In the genomic region with DNA sequence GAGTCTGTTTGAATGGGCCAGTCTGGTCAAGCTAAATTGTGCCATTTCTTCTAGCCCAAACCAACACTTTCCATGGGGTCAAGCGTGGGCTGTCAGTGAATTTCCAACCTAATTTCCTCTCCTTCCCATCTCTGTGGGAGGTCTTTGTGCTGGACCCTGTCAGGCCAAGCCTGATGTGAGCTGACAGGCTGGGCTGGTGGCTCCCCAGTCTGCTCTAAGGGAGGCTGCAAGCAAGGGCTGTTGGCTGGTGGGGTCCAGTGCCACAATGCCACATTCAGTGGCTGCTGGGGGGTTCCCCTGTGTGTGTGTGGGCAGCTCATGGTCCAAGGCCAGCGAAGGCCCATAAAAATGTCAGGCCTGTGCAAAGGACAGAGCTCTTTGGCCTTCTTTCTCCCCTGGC, we compare ENCODE assay signal across 18 cellular contexts.
DNase-seq lines count a peak whose midpoint lies in the region; ATAC-seq, FAIRE-seq and TF ChIP-seq lines count a peak whose summit lies in the region.
"Had no signal": no experiment of that assay in that cellular context is flagged by ENCODE, and none has a peak within 500 bp of the region (broad histone marks: within the 10 kb centered on the region; RNA-seq: fewer than 3 reads in every experiment).

No MANE protein-coding gene starts in this region.

- H2AFZ ChIP-seq in HepG2 (ENCODE audit: low read length) (no peak overlapping the region), H1 (ENCODE audit: low read length) (no peak overlapping the region), neuronal stem cell (ENCODE audit: low read length) (no peak overlapping the region)

- H3K27me3 ChIP-seq in HepG2 (ENCODE audit: control insufficient read depth in 1 of 2, insufficient read depth in 2 of 2, low read length in 2 of 2) (peaks cover 2 to 73% of the 10 kb centered on the region in 2 experiments; a peak in 3 of 5 replicates), right lobe of liver (no peaks in the 10 kb centered on the region), H1 (replicated peaks in 1 of 4; ENCODE audit: control insufficient read depth in 3 of 4, extremely low read depth in 1 of 4, insufficient read depth in 3 of 4, low read length in 3 of 4) (no peaks in the 10 kb centered on the region; a peak in 1 of 7 replicates), neuronal stem cell (ENCODE audit: control insufficient read depth in 3 of 3, insufficient read depth in 3 of 3, low read depth in 1 of 3, low read length in 3 of 3) (no peaks in the 10 kb centered on the region), transverse colon (no peaks in the 10 kb centered on the region)

- H2BK15ac ChIP-seq in H1 (ENCODE audit: low read length) (no peak overlapping the region), neuronal stem cell (ENCODE audit: low read length) (no peak overlapping the region)

- intact Hi-C loops in HepG2 (cut with micrococcal nuclease; ENCODE audit: unreplicated experiment): loop anchor here (1.0 kb wide), 1 partner anchor 43 kb away; no protein-coding TSS in a partner anchor
- intact Hi-C loops in right lobe of liver (cut with DNase I): no loop called here
- intact Hi-C loops in transverse colon (cut with DNase I; ENCODE audit: low total_unique reads): no loop called here

- H2AK5ac ChIP-seq in H1 (ENCODE audit: low read depth, low read length) (no peak overlapping the region), neuronal stem cell (ENCODE audit: low read depth, low read length) (no peak overlapping the region)

- H3K9me3 ChIP-seq in HepG2 (ENCODE audit: low read length) (no peaks in the 10 kb centered on the region), right lobe of liver (no peaks in the 10 kb centered on the region), H1 (ENCODE audit: insufficient read depth in 2 of 2, low read depth in 1 of 2, low read length in 1 of 2) (no peaks in the 10 kb centered on the region), neuronal stem cell (replicated peaks in 1 of 2; ENCODE audit: control insufficient read depth in 2 of 2, insufficient read depth in 1 of 2, low read depth in 1 of 2, low read length in 2 of 2) (no peaks in the 10 kb centered on the region), transverse colon (no peaks in the 10 kb centered on the region)
- H3K9me3 ChIP-seq: BLaER1 had no signal

- no peaks in the 10 kb centered on the region for H4K20me1 ChIP-seq in HepG2 (ENCODE audit: insufficient read depth, low read length)
- H4K20me1 ChIP-seq in H1 (replicated peaks in 1 of 2; ENCODE audit: control insufficient read depth in 1 of 2, insufficient read depth in 2 of 2, low read length in 2 of 2): no peaks in the 10 kb centered on the region
- H4K20me1 ChIP-seq: BLaER1 had no signal

- TF ChIP-seq EP300 in HepG2 (IDR thresholded peaks at IDR 0.05; ENCODE audit: low read depth in 2 of 2, low read length in 2 of 2): no peak
- TF ChIP-seq EP300 in HepG2 (CRISPR knock-in tag; IDR thresholded peaks at IDR 0.05; ENCODE audit: borderline replicate concordance): no peak
- TF ChIP-seq EP300 in H1 (IDR thresholded peaks at IDR 0.05; ENCODE audit: borderline replicate concordance in 1 of 2, low read depth in 2 of 2, low read length in 2 of 2): no peak
- TF ChIP-seq EP300 in transverse colon (IDR thresholded peaks at IDR 0.05; ENCODE audit: low read depth): no peak

- H3K18ac ChIP-seq in H1 (ENCODE audit: extremely low read depth, low read length) (peak overlapping the region; percentile 49; the same call in 1 of the 2 replicates), neuronal stem cell (ENCODE audit: low read length) (peak overlapping the region; percentile 54)

- BruUV-seq in HepG2 (replicated peaks; lab: Mats Ljungman, UMichigan): no TSS peak

- POLR2A ChIA-PET in HepG2 (lab: Yijun Ruan, JAX): no interaction called here
- POLR2A ChIA-PET in H1 (lab: Charles Lee; ENCODE audit: partially characterized antibody): interaction anchor here (1.0 to 1.6 kb wide), 2 partner anchors 27 to 332 kb away, joined by 4 read pairs; no protein-coding TSS in a partner anchor

- H2BK5ac ChIP-seq in H1 (ENCODE audit: low read depth, low read length) (peak overlapping the region; percentile 58; the same call in 1 of the 2 replicates), neuronal stem cell (ENCODE audit: low read length) (no peak overlapping the region)

- CTCF ChIA-PET in HepG2 (lab: Yijun Ruan, JAX; ENCODE audit: low intra/inter-chr PET ratio, low total read pairs): no interaction called here
- CTCF ChIA-PET in H1 (lab: Charles Lee; ENCODE audit: partially characterized antibody): interaction anchor here (1.1 to 1.8 kb wide), 4 partner anchors 9 to 38 kb away, joined by 3 to 5 read pairs (median 4); no protein-coding TSS in a partner anchor

- H3K23me2 ChIP-seq in H1 (ENCODE audit: low read depth, low read length): no peaks in the 10 kb centered on the region

- H3K9ac ChIP-seq in HepG2 (ENCODE audit: insufficient read depth, low read depth, low read length) (no peak overlapping the region), H1 (replicated peaks in 1 of 4; ENCODE audit: extremely low read depth in 1 of 4, low read depth in 3 of 4, low read length in 3 of 4) (no peak overlapping the region), neuronal stem cell (ENCODE audit: low read depth, low read length, poor library complexity) (no peak overlapping the region)
- H3K9ac ChIP-seq: BLaER1 had no signal

- H4K91ac ChIP-seq in H1 (replicated peaks; ENCODE audit: insufficient read length, low read length): no peak overlapping the region
- no peak overlapping the region for H4K91ac ChIP-seq in neuronal stem cell (ENCODE audit: low read depth, low read length, poor library complexity)

- H3K14ac ChIP-seq in H1 (ENCODE audit: insufficient read length) (no peak overlapping the region), neuronal stem cell (ENCODE audit: low read length) (no peak overlapping the region)

- FAIRE-seq in HepG2 (lab: Jason Lieb, UNC) (no peak), H1 (lab: Jason Lieb, UNC) (no peak)
- FAIRE-seq: GM12878, GM19239, H54 had no signal

- in situ Hi-C loops in HepG2 (cut with HindIII; ENCODE audit: extremely low pct_ligation_motif_present, low pct_unique_long_range_greater_than_20kb) (no loop called here), transverse colon (cut with MboI; ENCODE audit: low pct_ligation_motif_present in 1 of 4, low pct_unique_long_range_greater_than_20kb in 1 of 4, low sequenced_read_pairs in 3 of 4) (no loop called here)

- DNase-seq in HepG2 (ENCODE audit: low spot score) (no peak), right lobe of liver (no peak), H1 (ENCODE audit: low read depth in 1 of 2, low spot score in 2 of 2) (no peak), neuronal stem cell (ENCODE audit: low spot score) (peak; percentile 30), NCI-H1436 treated with DMSO at 0.1 percent for 48 hours (lab: John Stamatoyannopoulos, UW) (no peak), cerebellum (ENCODE audit: low spot score) (no peak), transverse colon (no peak)
- no peak for DNase-seq in activated CD4-positive, alpha-beta T cell treated with anti-CD3 and anti-CD28 coated beads, Interleukin-2, amount 50 U/mL, for 1 hour
- DNase-seq: 8988T; Calu3; CD4-positive, alpha-beta memory T cell; DMS79 treated with DMSO at 0.1 percent for 48 hours; HCEC 1CT; IMR-90 had no signal

- no peak overlapping the region for H4K5ac ChIP-seq in H1 (ENCODE audit: insufficient read length, low read depth, low read length)

- TF ChIP-seq RAD21 in HepG2 (CRISPR knock-in tag; IDR thresholded peaks at IDR 0.05) (no peak), H1 (IDR thresholded peaks at IDR 0.05 in 1 of 2, conservative IDR thresholded peaks at IDR 0.05 in 1 of 2; ENCODE audit: low read depth in 2 of 2, low read length in 2 of 2) (no peak)

- H3K79me1 ChIP-seq in H1 (ENCODE audit: low read depth, low read length) (no peaks in the 10 kb centered on the region), neuronal stem cell (ENCODE audit: low read depth, low read length) (no peaks in the 10 kb centered on the region)

- peak overlapping the region; percentile 47 for H2BK120ac ChIP-seq in H1 (replicated peaks; ENCODE audit: low read depth, low read length)
- H2BK120ac ChIP-seq in neuronal stem cell (ENCODE audit: low read depth, low read length): no peak overlapping the region

- TF ChIP-seq CTCF in HepG2 (CRISPR knock-in tag; IDR thresholded peaks at IDR 0.05) (no peak), right lobe of liver (IDR thresholded peaks at IDR 0.05) (no peak), H1 (IDR thresholded peaks at IDR 0.05; ENCODE audit: control extremely low read depth in 1 of 3, insufficient read depth in 1 of 3, low read depth in 1 of 3, low read length in 3 of 3) (no peak), transverse colon (IDR thresholded peaks at IDR 0.05) (no peak)

- H3K23ac ChIP-seq in H1 (ENCODE audit: insufficient read length) (no peak overlapping the region), neuronal stem cell (ENCODE audit: low read depth, low read length, poor library complexity) (no peak overlapping the region)

- 20% methylated on average over 2 of the region's 2 CpGs for WGBS in HepG2 (ENCODE audit: low lambda C conversion rate)
- WGBS in right lobe of liver (ENCODE audit: insufficient coverage, low coverage, low lambda C conversion rate, missing lambda C conversion rate): 89% methylated on average over 1 of the region's 2 CpGs
- 56% methylated on average over 2 of the region's 2 CpGs; no CpG with 5 or more reads in 1 of the 2 experiments for WGBS in H1 (ENCODE audit: extremely low coverage in 1 of 2, insufficient coverage in 1 of 2, insufficient read length in 1 of 2, insufficient replicate concordance in 2 of 2, low coverage in 1 of 2, low lambda C conversion rate in 2 of 2, missing lambda C conversion rate in 1 of 2), 2 experiments
- WGBS in neuronal stem cell (ENCODE audit: extremely low coverage in 2 of 2, insufficient read length in 2 of 2, insufficient replicate concordance in 1 of 2), 2 donors: no CpG with 5 or more reads among the region's 2 CpGs
- WGBS in transverse colon (ENCODE audit: low coverage in 1 of 2), 2 donors: 90% methylated on average over 2 of the region's 2 CpGs; no CpG with 5 or more reads in 1 of the 2 donors

- H3K27ac ChIP-seq in HepG2 (ENCODE audit: extremely low read length, insufficient read depth, low read length): no peak overlapping the region
- H3K27ac ChIP-seq in right lobe of liver: no peak overlapping the region
- no peak overlapping the region for H3K27ac ChIP-seq in H1 (ENCODE audit: low read depth, low read length)
- no peak overlapping the region for H3K27ac ChIP-seq in neuronal stem cell (replicated peaks; ENCODE audit: low read length)
- H3K27ac ChIP-seq in transverse colon: no peak overlapping the region
- H3K27ac ChIP-seq: BLaER1 had no signal

- ATAC-seq in HepG2: no peak
- no peak for ATAC-seq in right lobe of liver
- ATAC-seq: GM12878 had no signal

- H2BK12ac ChIP-seq in H1 (ENCODE audit: low read depth, low read length) (peak overlapping the region; percentile 5; the same call in 1 of the 2 replicates), neuronal stem cell (ENCODE audit: low read length) (no peak overlapping the region)

- no peaks in the 10 kb centered on the region for H3K36me3 ChIP-seq in HepG2 (replicated peaks in 1 of 2; ENCODE audit: control insufficient read depth in 1 of 2, insufficient read depth in 2 of 2, low read length in 2 of 2)
- H3K36me3 ChIP-seq in right lobe of liver: no peaks in the 10 kb centered on the region
- H3K36me3 ChIP-seq in H1 (ENCODE audit: control insufficient read depth in 2 of 4, insufficient read depth in 4 of 4, low read length in 3 of 4): no peaks in the 10 kb centered on the region
- H3K36me3 ChIP-seq in neuronal stem cell (replicated peaks in 1 of 2; ENCODE audit: control insufficient read depth in 2 of 2, insufficient read depth in 2 of 2, low read length in 2 of 2): no peaks in the 10 kb centered on the region
- no peaks in the 10 kb centered on the region for H3K36me3 ChIP-seq in transverse colon
- H3K36me3 ChIP-seq: BLaER1 had no signal

- H4K8ac ChIP-seq in H1 (ENCODE audit: extremely low read depth, insufficient read depth, low read length) (no peak overlapping the region), neuronal stem cell (ENCODE audit: low read depth, low read length) (no peak overlapping the region)

- H3K4me2 ChIP-seq in HepG2 (ENCODE audit: low read depth, low read length) (no peak overlapping the region), H1 (ENCODE audit: insufficient read depth in 1 of 2, low read depth in 2 of 2, low read length in 2 of 2) (no peak overlapping the region), neuronal stem cell (ENCODE audit: insufficient read depth, low read length, poor library complexity, severe bottlenecking) (no peak overlapping the region)
- H3K4me2 ChIP-seq: BLaER1 had no signal

- no peaks in the 10 kb centered on the region for H3K79me2 ChIP-seq in HepG2 (ENCODE audit: insufficient read depth, low read length)
- no peaks in the 10 kb centered on the region for H3K79me2 ChIP-seq in H1 (ENCODE audit: control insufficient read depth in 1 of 2, insufficient read depth in 2 of 2, low read length in 2 of 2)

- no peak overlapping the region for H3K56ac ChIP-seq in H1 (replicated peaks; ENCODE audit: insufficient read length, low read depth, low read length)

- TF ChIP-seq POLR2A in HepG2 (IDR thresholded peaks at IDR 0.05; ENCODE audit: insufficient read depth in 1 of 2, low read depth in 2 of 2, low read length in 2 of 2): no peak
- TF ChIP-seq POLR2A in right lobe of liver (IDR thresholded peaks at IDR 0.05): no peak
- TF ChIP-seq POLR2A in H1 (IDR thresholded peaks at IDR 0.05; ENCODE audit: control extremely low read depth in 1 of 2, low read depth in 2 of 2, low read length in 2 of 2): no peak
- no peak for TF ChIP-seq POLR2A in transverse colon (IDR thresholded peaks at IDR 0.05)

- H3K4me1 ChIP-seq in HepG2 (ENCODE audit: insufficient read depth, low read length) (peaks cover 26% of the 10 kb centered on the region), right lobe of liver (no peaks in the 10 kb centered on the region), H1 (replicated peaks in 1 of 4; ENCODE audit: control insufficient read depth in 3 of 4, insufficient read depth in 4 of 4, low read length in 3 of 4) (peaks cover 24 to 40% (median 37%) of the 10 kb centered on the region in 4 experiments), neuronal stem cell (ENCODE audit: control insufficient read depth in 2 of 2, insufficient read depth in 1 of 2, low read depth in 1 of 2, low read length in 2 of 2) (peaks cover 15 to 18% of the 10 kb centered on the region in 2 donors), transverse colon (peaks cover 0 to 10% (median 2%) of the 10 kb centered on the region in 4 donors)
- H3K4me1 ChIP-seq: BLaER1 had no signal

- no peak overlapping the region for H3K4me3 ChIP-seq in HepG2 (replicated peaks in 1 of 3; ENCODE audit: insufficient read depth in 1 of 3, low read depth in 2 of 3, low read length in 3 of 3)
- no peak overlapping the region for H3K4me3 ChIP-seq in right lobe of liver
- H3K4me3 ChIP-seq in H1 (ENCODE audit: extremely low read depth in 1 of 4, insufficient read depth in 2 of 4, low read depth in 3 of 4, low read length in 4 of 4): no peak overlapping the region
- H3K4me3 ChIP-seq in neuronal stem cell (ENCODE audit: low read length in 2 of 2): no peak overlapping the region
- no peak overlapping the region for H3K4me3 ChIP-seq in transverse colon
- H3K4me3 ChIP-seq: BLaER1, GM12878 had no signal

- peak overlapping the region; percentile 72; the same call in 1 of the 2 replicates for H2BK20ac ChIP-seq in H1 (ENCODE audit: low read length)

- no peak overlapping the region for H3K4ac ChIP-seq in H1 (replicated peaks; ENCODE audit: insufficient read length, low read depth, low read length)
- H3K4ac ChIP-seq in neuronal stem cell (ENCODE audit: low read length): no peak overlapping the region
